Comparison of ENCODE assay signal across 1 cellular context in the genomic region with DNA sequence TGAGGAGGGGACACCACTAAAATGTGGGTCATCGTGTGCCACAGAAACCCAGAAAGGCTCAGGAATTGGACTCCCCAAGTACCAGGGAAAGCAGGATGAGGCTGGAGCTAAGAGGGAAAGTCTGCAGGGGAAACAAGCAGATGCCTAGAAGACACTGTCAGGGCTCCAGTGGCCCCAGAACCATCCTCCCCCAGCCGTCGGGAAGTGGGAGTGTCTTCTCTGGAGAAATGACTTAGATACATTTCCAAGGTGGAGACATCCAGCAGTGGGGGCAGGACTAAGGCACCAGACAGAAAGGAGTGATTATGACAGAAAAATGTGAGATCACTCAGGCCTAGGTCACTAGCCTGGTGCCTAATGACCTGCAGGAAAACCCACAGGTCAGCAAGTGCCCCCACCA.
TF ChIP-seq lines count a peak whose summit lies in the region.

No MANE protein-coding gene starts in this region.

TF ChIP-seq in A549, 52 proteins besides CTCF, POLR2A, EP300 and RAD21 (continued from another document):
- TF ChIP-seq, protein P1, sequence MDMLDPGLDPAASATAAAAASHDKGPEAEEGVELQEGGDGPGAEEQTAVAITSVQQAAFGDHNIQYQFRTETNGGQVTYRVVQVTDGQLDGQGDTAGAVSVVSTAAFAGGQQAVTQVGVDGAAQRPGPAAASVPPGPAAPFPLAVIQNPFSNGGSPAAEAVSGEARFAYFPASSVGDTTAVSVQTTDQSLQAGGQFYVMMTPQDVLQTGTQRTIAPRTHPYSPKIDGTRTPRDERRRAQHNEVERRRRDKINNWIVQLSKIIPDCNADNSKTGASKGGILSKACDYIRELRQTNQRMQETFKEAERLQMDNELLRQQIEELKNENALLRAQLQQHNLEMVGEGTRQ (IDR thresholded peaks at IDR 0.05): no peak
- TF ChIP-seq, protein P2, sequence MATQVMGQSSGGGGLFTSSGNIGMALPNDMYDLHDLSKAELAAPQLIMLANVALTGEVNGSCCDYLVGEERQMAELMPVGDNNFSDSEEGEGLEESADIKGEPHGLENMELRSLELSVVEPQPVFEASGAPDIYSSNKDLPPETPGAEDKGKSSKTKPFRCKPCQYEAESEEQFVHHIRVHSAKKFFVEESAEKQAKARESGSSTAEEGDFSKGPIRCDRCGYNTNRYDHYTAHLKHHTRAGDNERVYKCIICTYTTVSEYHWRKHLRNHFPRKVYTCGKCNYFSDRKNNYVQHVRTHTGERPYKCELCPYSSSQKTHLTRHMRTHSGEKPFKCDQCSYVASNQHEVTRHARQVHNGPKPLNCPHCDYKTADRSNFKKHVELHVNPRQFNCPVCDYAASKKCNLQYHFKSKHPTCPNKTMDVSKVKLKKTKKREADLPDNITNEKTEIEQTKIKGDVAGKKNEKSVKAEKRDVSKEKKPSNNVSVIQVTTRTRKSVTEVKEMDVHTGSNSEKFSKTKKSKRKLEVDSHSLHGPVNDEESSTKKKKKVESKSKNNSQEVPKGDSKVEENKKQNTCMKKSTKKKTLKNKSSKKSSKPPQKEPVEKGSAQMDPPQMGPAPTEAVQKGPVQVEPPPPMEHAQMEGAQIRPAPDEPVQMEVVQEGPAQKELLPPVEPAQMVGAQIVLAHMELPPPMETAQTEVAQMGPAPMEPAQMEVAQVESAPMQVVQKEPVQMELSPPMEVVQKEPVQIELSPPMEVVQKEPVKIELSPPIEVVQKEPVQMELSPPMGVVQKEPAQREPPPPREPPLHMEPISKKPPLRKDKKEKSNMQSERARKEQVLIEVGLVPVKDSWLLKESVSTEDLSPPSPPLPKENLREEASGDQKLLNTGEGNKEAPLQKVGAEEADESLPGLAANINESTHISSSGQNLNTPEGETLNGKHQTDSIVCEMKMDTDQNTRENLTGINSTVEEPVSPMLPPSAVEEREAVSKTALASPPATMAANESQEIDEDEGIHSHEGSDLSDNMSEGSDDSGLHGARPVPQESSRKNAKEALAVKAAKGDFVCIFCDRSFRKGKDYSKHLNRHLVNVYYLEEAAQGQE (IDR thresholded peaks at IDR 0.05): no peak
- no peak for TF ChIP-seq FOSL2 (IDR thresholded peaks at IDR 0.05)
- TF ChIP-seq FOSL2 (CRISPR knock-in tag; IDR thresholded peaks at IDR 0.05): no peak
- no peak for TF ChIP-seq RNF2 (IDR thresholded peaks at IDR 0.05; ENCODE audit: borderline replicate concordance, low read depth)
- TF ChIP-seq BHLHE40 (IDR thresholded peaks at IDR 0.05; ENCODE audit: low read depth, low read length): no peak
- TF ChIP-seq, protein P3, sequence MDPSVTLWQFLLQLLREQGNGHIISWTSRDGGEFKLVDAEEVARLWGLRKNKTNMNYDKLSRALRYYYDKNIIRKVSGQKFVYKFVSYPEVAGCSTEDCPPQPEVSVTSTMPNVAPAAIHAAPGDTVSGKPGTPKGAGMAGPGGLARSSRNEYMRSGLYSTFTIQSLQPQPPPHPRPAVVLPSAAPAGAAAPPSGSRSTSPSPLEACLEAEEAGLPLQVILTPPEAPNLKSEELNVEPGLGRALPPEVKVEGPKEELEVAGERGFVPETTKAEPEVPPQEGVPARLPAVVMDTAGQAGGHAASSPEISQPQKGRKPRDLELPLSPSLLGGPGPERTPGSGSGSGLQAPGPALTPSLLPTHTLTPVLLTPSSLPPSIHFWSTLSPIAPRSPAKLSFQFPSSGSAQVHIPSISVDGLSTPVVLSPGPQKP (IDR thresholded peaks at IDR 0.05; ENCODE audit: low read depth, low read length): no peak
- TF ChIP-seq, protein P4, sequence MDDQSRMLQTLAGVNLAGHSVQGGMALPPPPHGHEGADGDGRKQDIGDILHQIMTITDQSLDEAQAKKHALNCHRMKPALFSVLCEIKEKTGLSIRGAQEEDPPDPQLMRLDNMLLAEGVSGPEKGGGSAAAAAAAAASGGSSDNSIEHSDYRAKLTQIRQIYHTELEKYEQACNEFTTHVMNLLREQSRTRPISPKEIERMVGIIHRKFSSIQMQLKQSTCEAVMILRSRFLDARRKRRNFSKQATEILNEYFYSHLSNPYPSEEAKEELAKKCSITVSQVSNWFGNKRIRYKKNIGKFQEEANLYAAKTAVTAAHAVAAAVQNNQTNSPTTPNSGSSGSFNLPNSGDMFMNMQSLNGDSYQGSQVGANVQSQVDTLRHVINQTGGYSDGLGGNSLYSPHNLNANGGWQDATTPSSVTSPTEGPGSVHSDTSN (IDR thresholded peaks at IDR 0.05): no peak
- TF ChIP-seq GATA3 (IDR thresholded peaks at IDR 0.05; ENCODE audit: borderline replicate concordance): no peak
- TF ChIP-seq TP53 (CRISPR knock-in tag; IDR thresholded peaks at IDR 0.05): no peak
- TF ChIP-seq, protein P5, sequence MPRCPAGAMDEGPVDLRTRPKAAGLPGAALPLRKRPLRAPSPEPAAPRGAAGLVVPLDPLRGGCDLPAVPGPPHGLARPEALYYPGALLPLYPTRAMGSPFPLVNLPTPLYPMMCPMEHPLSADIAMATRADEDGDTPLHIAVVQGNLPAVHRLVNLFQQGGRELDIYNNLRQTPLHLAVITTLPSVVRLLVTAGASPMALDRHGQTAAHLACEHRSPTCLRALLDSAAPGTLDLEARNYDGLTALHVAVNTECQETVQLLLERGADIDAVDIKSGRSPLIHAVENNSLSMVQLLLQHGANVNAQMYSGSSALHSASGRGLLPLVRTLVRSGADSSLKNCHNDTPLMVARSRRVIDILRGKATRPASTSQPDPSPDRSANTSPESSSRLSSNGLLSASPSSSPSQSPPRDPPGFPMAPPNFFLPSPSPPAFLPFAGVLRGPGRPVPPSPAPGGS (IDR thresholded peaks at IDR 0.05): no peak
